In the genomic region with DNA sequence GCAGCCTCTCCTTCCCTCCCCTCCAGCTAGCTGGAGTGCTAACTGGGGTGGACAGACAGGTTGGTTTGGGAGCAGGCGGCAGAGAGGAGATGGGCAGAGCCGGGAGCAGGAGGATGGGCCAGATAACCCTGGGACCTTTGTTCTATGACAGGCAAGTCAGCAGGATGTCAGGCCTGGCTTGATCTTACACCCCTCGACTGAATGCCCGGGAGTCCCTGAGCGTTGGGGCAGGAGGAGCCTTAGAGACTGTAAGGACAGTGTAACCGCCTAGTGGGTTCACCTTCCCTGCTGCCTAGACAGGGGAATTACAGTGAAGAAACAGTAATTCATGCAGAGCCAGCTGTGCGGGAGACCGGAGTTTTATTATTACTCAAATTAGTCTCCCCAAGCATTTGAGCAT, we compare ENCODE assay signal across 21 cellular contexts.
DNase-seq lines count a peak whose midpoint lies in the region; ATAC-seq and TF ChIP-seq lines count a peak whose summit lies in the region.
"Had no signal": no experiment of that assay in that cellular context is flagged by ENCODE, and none has a peak within 500 bp of the region (broad histone marks: within the 10 kb centered on the region; RNA-seq: fewer than 3 reads in every experiment).

No MANE protein-coding gene starts in this region.

- H3K27ac ChIP-seq in right atrium auricular region = no peak overlapping the region
- H3K27ac ChIP-seq: colonic mucosa had no signal

- H3K4me1 ChIP-seq in right atrium auricular region = peaks cover 0 to 25% of the 10 kb centered on the region in 2 donors

- peak overlapping the region; percentile 69 for H3K27ac Mint-ChIP-seq in activated T-helper 17 cell treated with anti-CD3 and anti-CD28 coated beads, Interleukin-2, amount 50 U/mL, for 72 hours
- peak overlapping the region; percentile 13 for H3K27ac Mint-ChIP-seq in mesothelial cell of epicardium

- H3K36me3 ChIP-seq in right atrium auricular region = no peaks in the 10 kb centered on the region
- H3K36me3 ChIP-seq: colonic mucosa had no signal

- H3K36me3 Mint-ChIP-seq in activated T-helper 17 cell treated with anti-CD3 and anti-CD28 coated beads, Interleukin-2, amount 50 U/mL, for 72 hours (ENCODE audit: low read depth) = peaks cover 10% of the 10 kb centered on the region
- H3K36me3 Mint-ChIP-seq in mesothelial cell of epicardium = no peaks in the 10 kb centered on the region
- H3K36me3 Mint-ChIP-seq: brain had no signal

- no peaks in the 10 kb centered on the region for H3K9me3 ChIP-seq in right atrium auricular region
- H3K9me3 ChIP-seq: colonic mucosa had no signal

- H3K4me3 Mint-ChIP-seq in activated T-helper 17 cell treated with anti-CD3 and anti-CD28 coated beads, Interleukin-2, amount 50 U/mL, for 72 hours = no peak overlapping the region
- H3K4me3 Mint-ChIP-seq in mesothelial cell of epicardium = no peak overlapping the region
- H3K4me3 Mint-ChIP-seq: brain, immature natural killer cell had no signal

- no peaks in the 10 kb centered on the region for H3K9me3 Mint-ChIP-seq in activated T-helper 17 cell treated with anti-CD3 and anti-CD28 coated beads, Interleukin-2, amount 50 U/mL, for 72 hours
- no peaks in the 10 kb centered on the region for H3K9me3 Mint-ChIP-seq in mesothelial cell of epicardium
- H3K9me3 Mint-ChIP-seq: immature natural killer cell had no signal

- H3K27me3 Mint-ChIP-seq in activated T-helper 17 cell treated with anti-CD3 and anti-CD28 coated beads, Interleukin-2, amount 50 U/mL, for 72 hours = no peaks in the 10 kb centered on the region
- peaks cover 3% of the 10 kb centered on the region for H3K27me3 Mint-ChIP-seq in mesothelial cell of epicardium (ENCODE audit: low read depth)

- TF ChIP-seq CTCF in mesothelial cell of epicardium (IDR thresholded peaks at IDR 0.05; ENCODE audit: unreplicated experiment) = no peak
- no peak for TF ChIP-seq CTCF in right atrium auricular region (IDR thresholded peaks at IDR 0.05)

- DNase-seq in NCI-H82 (lab: John Stamatoyannopoulos, UW) (peak; percentile 66), NCI-H82 treated with DMSO at 0.1 percent for 48 hours (lab: John Stamatoyannopoulos, UW; ENCODE audit: unreplicated experiment) (no peak), ELF-1 (ENCODE audit: low read depth, low spot score) (peak; percentile 79), mesothelial cell of epicardium (ENCODE audit: low spot score in 2 of 2, unreplicated experiment in 2 of 2) (no peak), right atrium auricular region (ENCODE audit: low spot score) (no peak), Ammon's horn (ENCODE audit: low spot score) (no peak)
- DNase-seq: 8988T; activated CD4-positive, alpha-beta T cell treated with anti-CD3 and anti-CD28 coated beads, Interleukin-2, amount 50 U/mL, for 4 hours; activated T-cell treated with anti-CD3 and anti-CD28 coated beads for 4 hours; Calu3; colonic mucosa; immature natural killer cell; NCI-H1436 treated with DMSO at 0.1 percent for 48 hours; NCI-H2171; NCI-H524 treated with DMSO at 0.1 percent for 48 hours; nucleus accumbens; stimulated activated CD4-positive, alpha-beta T cell treated with anti-CD3 and anti-CD28 coated beads, Interleukin-4, amount 100 ng/mL, for 24 hours had no signal

- H3K27me3 ChIP-seq in right atrium auricular region = no peaks in the 10 kb centered on the region
- H3K27me3 ChIP-seq: colonic mucosa had no signal

- H3K4me1 Mint-ChIP-seq in activated T-helper 17 cell treated with anti-CD3 and anti-CD28 coated beads, Interleukin-2, amount 50 U/mL, for 72 hours = peaks cover 18% of the 10 kb centered on the region
- H3K4me1 Mint-ChIP-seq in mesothelial cell of epicardium = peaks cover 49% of the 10 kb centered on the region

- ATAC-seq in activated T-helper 17 cell treated with anti-CD3 and anti-CD28 coated beads, Interleukin-2, amount 50 U/mL, for 72 hours (replicated peaks) = no peak
- no peak for ATAC-seq in HG03108 (IDR thresholded peaks at IDR 0.05; ENCODE audit: unreplicated experiment)
- ATAC-seq: HCT116 had no signal

- H3K4me3 ChIP-seq in right atrium auricular region = no peak overlapping the region
- H3K4me3 ChIP-seq: colonic mucosa had no signal

Comparison
In these comparisons a context has a peak if more than half of its experiments do, and no peak if none do; other contexts are left out.
1. DNase-seq: peak in NCI-H82 (single experiment) and ELF-1 (single experiment); none in NCI-H82 treated with DMSO at 0.1 percent for 48 hours (single experiment), mesothelial cell of epicardium (0 of 2), right atrium auricular region (single experiment) and Ammon's horn (single experiment).